6 cellular contexts compared by ENCODE assay signal in the genomic region with DNA sequence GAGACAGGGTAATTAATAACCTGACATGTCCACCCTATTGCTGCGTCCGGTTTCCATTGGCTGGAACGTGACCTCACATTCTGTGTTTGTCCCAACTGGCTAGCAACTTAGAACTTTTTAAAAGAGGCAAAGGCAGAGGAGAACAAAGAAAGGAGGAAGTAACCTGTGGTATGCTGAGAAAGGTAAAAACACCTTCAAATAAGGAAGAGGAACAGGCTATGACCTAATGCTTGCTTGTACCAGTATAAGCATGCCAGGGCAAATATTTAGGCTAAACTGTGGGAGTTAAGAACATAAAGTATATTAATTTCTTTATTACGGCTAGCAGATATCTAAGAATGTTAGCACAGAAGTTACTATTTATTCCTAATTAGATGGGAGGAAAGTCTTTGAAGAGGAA.
DNase-seq lines count a peak whose midpoint lies in the region; ATAC-seq and TF ChIP-seq lines count a peak whose summit lies in the region.
"Not testable (repeated sequence)": the region's sequence is repeated elsewhere in the genome, so short reads cannot be mapped to it uniquely, and the experiment has no call there.

No MANE protein-coding gene starts in this region.

- DNase-seq in LNCaP clone FGC (ENCODE audit: low read depth) (peak; percentile 11), epithelial cell of esophagus (ENCODE audit: low read depth) (peak; percentile 26), foreskin keratinocyte (peak in 1 of 2 donors; percentile 28), kidney tubule cell (ENCODE audit: low spot score) (peak; percentile 23)
- DNase-seq in colonic mucosa, mucosa of descending colon: not testable (repeated sequence)

- not testable (repeated sequence) for H3K9ac ChIP-seq in colonic mucosa (ENCODE audit: low read depth in 2 of 2, low read length in 2 of 2)

- not testable (repeated sequence) for H3K36me3 ChIP-seq in colonic mucosa; mucosa of descending colon (ENCODE audit: low read depth)

- peak overlapping the region; percentile 24 for H3K27ac ChIP-seq in colonic mucosa
- H3K27ac ChIP-seq in foreskin keratinocyte, result not testable (repeated sequence)

- not testable (repeated sequence) for H3K4me3 ChIP-seq in LNCaP clone FGC (ENCODE audit: low read depth, low read length); colonic mucosa; epithelial cell of esophagus (ENCODE audit: low read length); mucosa of descending colon

- TF ChIP-seq CTCF in LNCaP clone FGC (IDR thresholded peaks at IDR 0.05; ENCODE audit: control insufficient read depth, extremely low read depth, insufficient read depth); colonic mucosa (IDR thresholded peaks at IDR 0.05); epithelial cell of esophagus (IDR thresholded peaks at IDR 0.05; ENCODE audit: insufficient read depth, low read depth, low read length, missing control alignments); foreskin keratinocyte (conservative IDR thresholded peaks at IDR 0.05); mucosa of descending colon (IDR thresholded peaks at IDR 0.05): not testable (repeated sequence)

- not testable (repeated sequence) for H3K27me3 ChIP-seq in colonic mucosa, foreskin keratinocyte

- not testable (repeated sequence) for H3K9me3 ChIP-seq in colonic mucosa, mucosa of descending colon

- H3K4me1 ChIP-seq in colonic mucosa; foreskin keratinocyte; mucosa of descending colon (ENCODE audit: low read depth): not testable (repeated sequence)

- intact Hi-C loops in colonic mucosa (cut with DNase I); mucosa of descending colon (cut with DNase I, micrococcal nuclease): not testable (repeated sequence)

- ATAC-seq in foreskin keratinocyte (peak; percentile 96), mucosa of descending colon (peak; percentile 49)
